In the genomic region with DNA sequence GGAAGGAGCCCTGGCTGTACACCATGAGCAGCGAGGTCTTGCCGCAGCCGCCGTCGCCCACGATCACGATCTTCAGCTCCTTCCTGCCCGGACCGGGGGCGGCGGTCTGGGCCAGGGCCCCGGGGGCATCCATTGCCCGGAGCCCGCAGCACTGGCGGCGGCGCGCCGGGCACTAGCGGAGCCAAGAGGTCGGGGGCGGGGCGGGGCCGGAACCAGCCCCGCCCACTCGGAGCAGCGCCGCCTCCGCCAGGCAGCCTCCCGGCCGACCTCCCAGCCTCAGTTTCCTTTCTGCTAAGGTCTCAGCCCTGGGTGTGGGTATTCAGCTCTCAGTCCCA, we compare ENCODE assay signal across 8 cellular contexts. TPM values are rescaled to one million over a fixed set of nuclear protein-coding genes. Genes with fewer than 3 reads are reported as not detected.
DNase-seq lines count a peak whose midpoint lies in the region; ATAC-seq and TF ChIP-seq lines count a peak whose summit lies in the region.

Gene RHOF (minus strand): TSS at position 188 of the 335 bp plus-strand sequence. CDS start 55 bp downstream, at position 133.

- no peak within 1 kb of the TSS for H2BK120ac ChIP-seq in mesenchymal stem cell (ENCODE audit: low read depth, low read length)

- H3K4ac ChIP-seq in mesenchymal stem cell (ENCODE audit: low read depth in 1 of 2, low read length in 2 of 2): peak within 1 kb of the TSS; percentile 88 to 90

- H3K36me3 Mint-ChIP-seq in T-helper 1 cell treated with Interleukin-12 subunit alpha and Interleukin-12 subunit beta and Interleukin-4 antibody, amounts not matched to agents 30 μg/mL and 1 μg/mL, for 36 hours (ENCODE audit: low read depth): peaks cover 28% of the 10 kb centered on the region

- peak within 1 kb of the TSS; percentile 91 for H3K4me3 Mint-ChIP-seq in T-helper 1 cell treated with Interleukin-12 subunit alpha and Interleukin-12 subunit beta and Interleukin-4 antibody, amounts not matched to agents 30 μg/mL and 1 μg/mL, for 36 hours

- peak within 1 kb of the TSS in 1 of 2 experiments; percentile 69 for H3K14ac ChIP-seq in mesenchymal stem cell (ENCODE audit: low read length in 2 of 2)

- WGBS in mesenchymal stem cell: under 1% methylated on average over 15 of the region's 31 CpGs
- 0% methylated on average over 3 of the region's 31 CpGs; no CpG with 5 or more reads in 1 of the 2 donors for WGBS in transverse colon (ENCODE audit: low coverage in 1 of 2), 2 donors

- H3K9me3 Mint-ChIP-seq in T-helper 1 cell treated with Interleukin-12 subunit alpha and Interleukin-12 subunit beta and Interleukin-4 antibody, amounts not matched to agents 30 μg/mL and 1 μg/mL, for 36 hours: no peaks in the 10 kb centered on the region

- peak within 1 kb of the TSS in 1 of 2 experiments; percentile 83 for H3K23ac ChIP-seq in mesenchymal stem cell (ENCODE audit: low read length in 2 of 2)

- H3K9me3 ChIP-seq in A673 (ENCODE audit: low read depth, low read length, poor library complexity, severe bottlenecking) (no peaks in the 10 kb centered on the region), duodenal mucosa (ENCODE audit: control insufficient read depth in 1 of 2, low read length in 2 of 2) (no peaks in the 10 kb centered on the region), mesenchymal stem cell (ENCODE audit: control insufficient read depth, low read length) (no peaks in the 10 kb centered on the region), transverse colon (no peaks in the 10 kb centered on the region)

- no peaks in the 10 kb centered on the region for H3K27me3 Mint-ChIP-seq in T-helper 1 cell treated with Interleukin-12 subunit alpha and Interleukin-12 subunit beta and Interleukin-4 antibody, amounts not matched to agents 30 μg/mL and 1 μg/mL, for 36 hours (ENCODE audit: low read depth)

- H3K9ac ChIP-seq in duodenal mucosa (ENCODE audit: low read depth in 1 of 2, low read length in 2 of 2) (peak within 1 kb of the TSS; percentile 73 to 83), mesenchymal stem cell (ENCODE audit: low read length) (peak within 1 kb of the TSS; percentile 99)

- H2AFZ ChIP-seq in mesenchymal stem cell (ENCODE audit: low read depth, low read length): peak within 1 kb of the TSS; percentile 83

- H3K4me2 ChIP-seq in mesenchymal stem cell (ENCODE audit: low read length, poor library complexity, severe bottlenecking): peak within 1 kb of the TSS; percentile 88

- peaks cover 27% of the 10 kb centered on the region for H3K4me1 ChIP-seq in A673 (ENCODE audit: insufficient read depth, low read length, poor library complexity, severe bottlenecking)
- peaks cover 67 to 76% of the 10 kb centered on the region in 2 donors for H3K4me1 ChIP-seq in duodenal mucosa (ENCODE audit: control insufficient read depth in 1 of 2, insufficient read depth in 2 of 2, low read length in 2 of 2)
- peaks cover 76% of the 10 kb centered on the region for H3K4me1 ChIP-seq in mesenchymal stem cell (ENCODE audit: control insufficient read depth, insufficient read depth, low read depth, low read length)
- peaks cover 40 to 88% (median 62%) of the 10 kb centered on the region in 4 donors for H3K4me1 ChIP-seq in transverse colon

- peak within 1 kb of the TSS; percentile 69 for H2AK5ac ChIP-seq in mesenchymal stem cell (ENCODE audit: low read length, severe bottlenecking)

- ATAC-seq in GM18861 (IDR thresholded peaks at IDR 0.05; ENCODE audit: unreplicated experiment) (peak; percentile 1), HG03135 (IDR thresholded peaks at IDR 0.05; ENCODE audit: unreplicated experiment) (peak; percentile 8)

- intact Hi-C loops in A673 (cut with micrococcal nuclease; ENCODE audit: unreplicated experiment): loop anchor here (5.0 kb wide), 1 partner anchor 96 kb away; no protein-coding TSS in a partner anchor
- intact Hi-C loops in transverse colon (cut with DNase I; ENCODE audit: low total_unique reads): loop anchor here (5.0 kb wide), 1 partner anchor 96 kb away; no protein-coding TSS in a partner anchor

- peak within 1 kb of the TSS; percentile 93 for H4K8ac ChIP-seq in mesenchymal stem cell (ENCODE audit: low read length)

- POLR2A ChIA-PET in A673 (lab: Charles Lee; ENCODE audit: low non-redundant PET): interaction anchor here (0.7 to 1.9 kb wide), 2 partner anchors 9 kb away, joined by 5 to 12 read pairs; no protein-coding TSS in a partner anchor

- no peak within 1 kb of the TSS for H2BK5ac ChIP-seq in mesenchymal stem cell (ENCODE audit: low read depth, low read length, poor library complexity, severe bottlenecking)

- peaks cover 29% of the 10 kb centered on the region for H3K79me1 ChIP-seq in mesenchymal stem cell (replicated peaks; ENCODE audit: low read length, poor library complexity, severe bottlenecking)

- peak within 1 kb of the TSS; percentile 74 to 94 for H3K18ac ChIP-seq in mesenchymal stem cell (ENCODE audit: low read depth in 1 of 2, low read length in 2 of 2)

- no peak for TF ChIP-seq EP300 in transverse colon (IDR thresholded peaks at IDR 0.05; ENCODE audit: low read depth)

- peaks cover 47% of the 10 kb centered on the region for H3K4me1 Mint-ChIP-seq in T-helper 1 cell treated with Interleukin-12 subunit alpha and Interleukin-12 subunit beta and Interleukin-4 antibody, amounts not matched to agents 30 μg/mL and 1 μg/mL, for 36 hours (ENCODE audit: low read depth)

- peak; percentile 53 for TF ChIP-seq POLR2A in transverse colon (IDR thresholded peaks at IDR 0.05)

- H3K4me3 ChIP-seq in A673 (ENCODE audit: low read depth, low read length, poor library complexity, severe bottlenecking): peak within 1 kb of the TSS; percentile 58
- H3K4me3 ChIP-seq in duodenal mucosa (ENCODE audit: low read depth in 1 of 2, low read length in 2 of 2): peak within 1 kb of the TSS; percentile 72 to 76
- H3K4me3 ChIP-seq in mesenchymal stem cell (ENCODE audit: insufficient read depth in 1 of 2, low read depth in 1 of 2, low read length in 2 of 2): peak within 1 kb of the TSS; percentile 75 to 78
- peak within 1 kb of the TSS; percentile 43 to 58 (median 50) for H3K4me3 ChIP-seq in transverse colon

- in situ Hi-C loops in transverse colon (cut with MboI; ENCODE audit: low pct_ligation_motif_present in 1 of 4, low pct_unique_long_range_greater_than_20kb in 1 of 4, low sequenced_read_pairs in 3 of 4): loop anchor here in 3 of 4 donors (5.0 to 10.0 kb wide), 3 partner anchors 91 to 101 kb away; partner anchors contain the start of gene PSMD9 (in 1 of the 3)

- no peak for TF ChIP-seq CTCF in A673 (conservative IDR thresholded peaks at IDR 0.05; ENCODE audit: low read depth, low read length)
- no peak for TF ChIP-seq CTCF in transverse colon (IDR thresholded peaks at IDR 0.05)

- peaks cover 15% of the 10 kb centered on the region for H3K36me3 ChIP-seq in A673 (ENCODE audit: insufficient read depth, low read length, poor library complexity, severe bottlenecking)
- peaks cover 3 to 7% of the 10 kb centered on the region in 2 donors for H3K36me3 ChIP-seq in duodenal mucosa (ENCODE audit: control insufficient read depth in 1 of 2, insufficient read depth in 2 of 2, low read length in 2 of 2)
- H3K36me3 ChIP-seq in mesenchymal stem cell (ENCODE audit: control insufficient read depth in 1 of 2, insufficient read depth in 2 of 2, low read depth in 1 of 2, low read length in 2 of 2): peaks cover 12 to 51% of the 10 kb centered on the region in 2 experiments
- H3K36me3 ChIP-seq in transverse colon: no peaks in the 10 kb centered on the region

- H3K27ac ChIP-seq in A673 (ENCODE audit: low read depth, low read length, poor library complexity, severe bottlenecking) (peak within 1 kb of the TSS; percentile 83), duodenal mucosa (ENCODE audit: low read depth, low read length) (peak within 1 kb of the TSS; percentile 83), mesenchymal stem cell (ENCODE audit: low read length, poor library complexity, severe bottlenecking) (peak within 1 kb of the TSS; percentile 69), transverse colon (peak within 1 kb of the TSS; percentile 100)

- H3K27ac Mint-ChIP-seq in T-helper 1 cell treated with Interleukin-12 subunit alpha and Interleukin-12 subunit beta and Interleukin-4 antibody, amounts not matched to agents 30 μg/mL and 1 μg/mL, for 36 hours: peak within 1 kb of the TSS; percentile 96

- CTCF ChIA-PET in A673 (lab: Charles Lee): interaction anchor here (0.5 to 4.6 kb wide), 14 partner anchors 12 to 575 kb away, joined by 3 to 82 read pairs (median 5); partner anchors contain the start of genes PSMD9 and TMEM120B

- H4K91ac ChIP-seq in mesenchymal stem cell (ENCODE audit: low read length): peak within 1 kb of the TSS; percentile 79

- no peaks in the 10 kb centered on the region for H3K27me3 ChIP-seq in A673 (replicated peaks; ENCODE audit: insufficient read depth, low read depth, low read length, poor library complexity)
- no peaks in the 10 kb centered on the region for H3K27me3 ChIP-seq in duodenal mucosa (ENCODE audit: control insufficient read depth in 1 of 2, insufficient read depth in 2 of 2, low read length in 2 of 2)
- H3K27me3 ChIP-seq in mesenchymal stem cell (ENCODE audit: control insufficient read depth in 1 of 2, insufficient read depth in 1 of 2, low read length in 2 of 2): no peaks in the 10 kb centered on the region
- no peaks in the 10 kb centered on the region for H3K27me3 ChIP-seq in transverse colon

- DNase-seq in A673 (ENCODE audit: low spot score) (no peak), mesenchymal stem cell (no peak), transverse colon (peak; percentile 73), NCI-H2227 treated with DMSO at 0.1 percent for 48 hours (lab: John Stamatoyannopoulos, UW) (no peak)

- H2BK15ac ChIP-seq in mesenchymal stem cell (ENCODE audit: low read depth, poor library complexity, severe bottlenecking): no peak within 1 kb of the TSS

- peak within 1 kb of the TSS in 1 of 2 experiments; percentile 75 for H2BK12ac ChIP-seq in mesenchymal stem cell (ENCODE audit: low read length in 2 of 2)

- no TSS peak for BruUV-seq in A673 (replicated peaks; lab: Mats Ljungman, UMichigan)

RNA-seq across cellular contexts. Expression of gene RHOF, which starts in this region (rescaled TPM):
- total RNA-seq in A673 (2021): 21.1 and 24.3 TPM in 2 replicates
- 15.0 TPM for polyA plus RNA-seq in mesenchymal stem cell (2013, experiment 1 of 2)
- 14.2 TPM for polyA plus RNA-seq in mesenchymal stem cell (2013, experiment 2 of 2)
- 100 to 1,000 TPM in 3 of 4 donors, 10 to 100 TPM in 1; 14.9 to 251 (median 150) TPM for total RNA-seq in transverse colon
